32 cellular contexts compared by ENCODE assay signal in the genomic region with DNA sequence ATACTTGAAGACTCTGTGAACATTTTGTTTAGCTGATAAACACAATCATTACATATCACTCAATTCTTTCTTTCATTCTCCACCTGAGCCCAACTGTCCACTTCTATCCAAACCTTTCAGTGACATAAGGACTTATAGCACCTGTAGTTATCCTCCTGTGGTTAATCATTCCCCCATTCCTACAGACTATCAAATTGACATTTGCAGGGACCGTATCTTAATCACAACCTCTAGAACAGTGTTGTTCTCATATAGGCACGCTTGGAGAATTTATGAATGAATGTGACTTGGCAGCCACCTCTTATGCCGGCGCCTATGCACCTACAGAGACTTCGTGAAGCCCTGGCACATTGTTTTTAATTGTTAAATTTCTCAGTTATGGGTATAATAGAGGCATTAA.
"Had no signal": no experiment of that assay in that cellular context is flagged by ENCODE, and none has a peak within 500 bp of the region (broad histone marks: within the 10 kb centered on the region; RNA-seq: fewer than 3 reads in every experiment).

No MANE protein-coding gene starts in this region.

- H3K36me3 ChIP-seq: adrenal gland, breast epithelium had no signal

- H3K27me3 ChIP-seq: adrenal gland, body of pancreas, breast epithelium had no signal

- ATAC-seq: activated naive CD4-positive, alpha-beta T cell treated with anti-CD3 and anti-CD28 coated beads, Interleukin-2, amount 50 U/mL, for 72 hours; activated T-cell treated with anti-CD3 and anti-CD28 coated beads, Interleukin-2, amount 50 U/mL, for 4 hours; body of pancreas; PC-3; Right ventricle myocardium inferior; SK-N-SH treated with all-trans-retinoic acid at 6 μM for 48 hours had no signal

- H3K4me3 ChIP-seq: adrenal gland, body of pancreas, breast epithelium had no signal

- H3K27ac ChIP-seq: adrenal gland, body of pancreas, breast epithelium, RWPE1, VCaP had no signal

- DNase-seq: activated B cell treated with CpG ODN at 0.5 μM for 24 hours; activated CD4-positive, alpha-beta memory T cell treated with anti-CD3 and anti-CD28 coated beads for 36 hours; activated CD4-positive, alpha-beta T cell treated with anti-CD3 and anti-CD28 coated beads for 4 hours; activated CD4-positive, alpha-beta T cell treated with anti-CD3 and anti-CD28 coated beads, Interleukin-2, amount 50 U/mL, for 1 hour; activated CD4-positive, CD25-positive, alpha-beta regulatory T cell treated with anti-CD3 and anti-CD28 coated beads, Interleukin-2, amount 50 U/mL, for 72 hours; activated CD8-positive, alpha-beta memory T cell treated with anti-CD3 and anti-CD28 coated beads, Interleukin-2, amount 50 U/mL, for 4 hours; activated gamma-delta T cell treated with Interleukin-2 at 50 U/mL for 16 hours; activated naive CD4-positive, alpha-beta T cell treated with anti-CD3 and anti-CD28 coated beads for 36 hours; activated T-cell treated with anti-CD3 and anti-CD28 coated beads for 4 hours; activated T-cell treated with anti-CD3 and anti-CD28 coated beads, Interleukin-2, amount 50 U/mL, for 4 hours; adrenal gland; body of pancreas; MM.1S; MV-4-11; NCI-H1092; NCI-H1436 treated with DMSO at 0.1 percent for 48 hours; NCI-H1694 treated with DMSO at 0.1 percent for 48 hours; NCI-H2029; NCI-H345; NCI-H524 treated with DMSO at 0.1 percent for 48 hours; PC-3; SIG-M5; SW 1271; T-helper 1 cell; T-helper 2 cell; T-helper 9 cell had no signal

- H3K9me3 ChIP-seq: adrenal gland, body of pancreas, breast epithelium had no signal

- H3K4me1 ChIP-seq: adrenal gland, body of pancreas, breast epithelium had no signal
